8 cellular contexts compared by ENCODE assay signal in genomic region chr1:225896937-225897549, GRCh38. TPM values are rescaled to one million over a fixed set of nuclear protein-coding genes. Genes with fewer than 3 reads are reported as not detected.
DNase-seq lines count a peak whose midpoint lies in the region; ATAC-seq, FAIRE-seq and TF ChIP-seq lines count a peak whose summit lies in the region.

No MANE protein-coding gene starts in this region.

- DNase-seq in A172 (ENCODE audit: low spot score) (peak; percentile 74), GM19240 (ENCODE audit: insufficient read length, low spot score) (peak; percentile 91), T-cell (peak; percentile 45 to 87 (median 71)), K562 (ENCODE audit: extremely low read depth in 1 of 4, low spot score in 3 of 4) (peak in 3 of 4 experiments; percentile 38 to 57 (median 44)), spleen (peak; percentile 83), vagina (ENCODE audit: extremely low spot score in 2 of 2) (no peak), SK-N-DZ (ENCODE audit: low spot score) (no peak)

- H3K4me2 ChIP-seq in K562 (ENCODE audit: insufficient read depth, low read length) = peak overlapping the region; percentile 25

- H2AFZ ChIP-seq in K562 (ENCODE audit: low read depth, low read length) = peak overlapping the region; percentile 83

- CTCF ChIA-PET in T-cell (lab: Charles Lee) (interaction anchor here (0.5 to 2.3 kb wide), 10 partner anchors 9 to 437 kb away, joined by 3 to 16 read pairs (median 4); partner anchors contain the start of genes PYCR2 (in 2 of the 2), SRP9 (in 1 of the 2) and TMEM63A (in 1 of the 2)), K562 (lab: Yijun Ruan, JAX; ENCODE audit: low intra/inter-chr PET ratio) (no interaction called here)

- intact Hi-C loops in K562 (cut with micrococcal nuclease) = no loop called here
- intact Hi-C loops in spleen (cut with DNase I; ENCODE audit: low total_unique reads) = no loop called here
- intact Hi-C loops in vagina (cut with DNase I) = no loop called here

- peak; percentile 100 for ATAC-seq in HG03175 (IDR thresholded peaks at IDR 0.05; ENCODE audit: unreplicated experiment)
- ATAC-seq in T-cell (replicated peaks in 1 of 4) = peak; percentile 92 to 96 (median 94)
- peak; percentile 74 for ATAC-seq in K562

- no peaks in the 10 kb centered on the region for H3K27me3 Mint-ChIP-seq in T-cell

- no peaks in the 10 kb centered on the region for H3K79me2 ChIP-seq in K562 (ENCODE audit: control insufficient read depth, insufficient read depth, low read length)

- no peaks in the 10 kb centered on the region for H3K27me3 ChIP-seq in K562 (ENCODE audit: control insufficient read depth in 2 of 2, insufficient read depth in 2 of 2, low read length in 2 of 2)
- no peaks in the 10 kb centered on the region for H3K27me3 ChIP-seq in spleen (replicated peaks in 1 of 7)
- H3K27me3 ChIP-seq in vagina = no peaks in the 10 kb centered on the region

- no peak for TF ChIP-seq EP300 in K562 (IDR thresholded peaks at IDR 0.05; ENCODE audit: low read length)

- H3K36me3 ChIP-seq in K562 (ENCODE audit: control insufficient read depth, insufficient read depth, low read length) (no peaks in the 10 kb centered on the region), spleen (no peaks in the 10 kb centered on the region), vagina (no peaks in the 10 kb centered on the region)

- FAIRE-seq in K562 (lab: Jason Lieb, UNC) = peak; percentile 6

- WGBS in K562 (ENCODE audit: insufficient coverage, low coverage, missing lambda C conversion rate) = 23% methylated on average over 7 of the region's 7 CpGs
- 27 to 46% (median 31%) methylated on average over 7 of the region's 7 CpGs for WGBS in spleen, 5 donors

- H3K4me3 Mint-ChIP-seq in T-cell = peak overlapping the region; percentile 52 to 85 (median 63)

- peaks cover 15 to 20% of the 10 kb centered on the region in 2 experiments for H3K4me1 ChIP-seq in K562 (replicated peaks in 1 of 2; ENCODE audit: control insufficient read depth in 2 of 2, insufficient read depth in 2 of 2, low read length in 2 of 2)
- H3K4me1 ChIP-seq in spleen = peaks cover 11 to 39% (median 32%) of the 10 kb centered on the region in 6 donors
- no peaks in the 10 kb centered on the region for H3K4me1 ChIP-seq in vagina

- no peak for TF ChIP-seq POLR2A in K562 (conservative IDR thresholded peaks at IDR 0.05)
- TF ChIP-seq POLR2A in spleen (IDR thresholded peaks at IDR 0.05) = no peak
- no peak for TF ChIP-seq POLR2A in vagina (IDR thresholded peaks at IDR 0.05)

- peaks cover 53 to 66% (median 56%) of the 10 kb centered on the region in 3 donors for H3K4me1 Mint-ChIP-seq in T-cell

- no peaks in the 10 kb centered on the region for H3K9me3 ChIP-seq in K562 (replicated peaks; ENCODE audit: control insufficient read depth, insufficient read depth, low read depth, low read length)
- no peaks in the 10 kb centered on the region for H3K9me3 ChIP-seq in spleen
- H3K9me3 ChIP-seq in vagina = no peaks in the 10 kb centered on the region

- TF ChIP-seq RAD21 in K562 (CRISPR knock-in tag; conservative IDR thresholded peaks at IDR 0.05 in 1 of 2, IDR thresholded peaks at IDR 0.05 in 1 of 2) = no peak

- peak overlapping the region; percentile 95 to 97 for H3K27ac Mint-ChIP-seq in T-cell

- no peaks in the 10 kb centered on the region for H3K9me3 Mint-ChIP-seq in T-cell

- TF ChIP-seq CTCF in K562 (IDR thresholded peaks at IDR 0.05 in 2 of 3, conservative IDR thresholded peaks at IDR 0.05 in 1 of 3; ENCODE audit: insufficient read depth in 2 of 3, low read depth in 1 of 3, low read length in 3 of 3) (no peak), spleen (IDR thresholded peaks at IDR 0.05 in 8 of 11, conservative IDR thresholded peaks at IDR 0.05 in 3 of 11) (peak in 1 of 11 experiments; percentile 10), vagina (IDR thresholded peaks at IDR 0.05) (no peak)

- no peaks in the 10 kb centered on the region for H3K36me3 Mint-ChIP-seq in T-cell

- no peaks in the 10 kb centered on the region for H3K9me1 ChIP-seq in K562 (ENCODE audit: control insufficient read depth, insufficient read depth, low read length)

- H4K20me1 ChIP-seq in K562 (replicated peaks; ENCODE audit: control insufficient read depth, insufficient read depth, low read length) = no peaks in the 10 kb centered on the region

- H3K4me3 ChIP-seq in K562 = no peak overlapping the region
- peak overlapping the region in 1 of 8 donors; percentile 41 for H3K4me3 ChIP-seq in spleen
- H3K4me3 ChIP-seq in vagina = no peak overlapping the region

- BruUV-seq in K562 (replicated peaks; lab: Mats Ljungman, UMichigan) = no TSS peak

- H3K27ac ChIP-seq in K562 (ENCODE audit: extremely low read depth, low read depth, low read length) = peak overlapping the region; percentile 12; the same call in 1 of the 3 replicates
- H3K27ac ChIP-seq in spleen = peak overlapping the region; percentile 68 to 91 (median 78)
- H3K27ac ChIP-seq in vagina = no peak overlapping the region

- POLR2A ChIA-PET in T-cell (lab: Charles Lee) = interaction anchor here (0.6 to 2.0 kb wide), 4 partner anchors 14 to 166 kb away, joined by 3 to 12 read pairs (median 7); partner anchors contain the start of genes PYCR2 (in 1 of the 2) and TMEM63A (in 1 of the 2)
- POLR2A ChIA-PET in K562 (lab: Yijun Ruan, JAX) = interaction anchor here (0.6 to 1.7 kb wide), 3 partner anchors 14 to 120 kb away, joined by 3 to 16 read pairs (median 3); partner anchors contain the start of gene TMEM63A

- H3K9ac ChIP-seq in K562 (ENCODE audit: insufficient read depth in 1 of 2, low read depth in 2 of 2, low read length in 2 of 2) = peak overlapping the region; percentile 1 to 74; a peak in 1 of 4 replicates

- in situ Hi-C loops in K562 (cut with MboI) = no loop called here

RNA-seq across cellular contexts. Expression of gene LEFTY1, which starts 8.1 kb away (rescaled TPM):
- total RNA-seq in A172 (2014; rRNA removed; shearing (Covaris generic)) = not detected in 2 replicates
- total RNA-seq in T-cell (under 1 TPM; 0.23 to 0.63 (median 0.35) TPM), K562 (2014; rRNA removed) (0.16 TPM in 1 of 2 replicates, not detected in the other), K562 (2014; rRNA removed; fragmentation: Illumina TruSeq; extraction: Trizol) (0.07 TPM in 1 of 2 replicates, not detected in the other), K562 (2015; rRNA removed; fragmentation: Illumina TruSeq; extraction: Trizol) (not detected in 2 replicates), K562 (2021) (0.20 and 0.24 TPM in 2 replicates), spleen (under 1 TPM in 4 of 7 donors, not detected in 3; 0.34 to 0.95 (median 0.48) TPM), vagina (not detected)
- total RNA-seq in K562 (2011; cell fraction: chromatin; rRNA removed; ENCODE audit: low replicate concordance) = 0.88 and 1.0 TPM in 2 replicates
- total RNA-seq in K562 (2011; cell fraction: nucleolus; rRNA removed) = 1.2 TPM in 1 of 2 replicates, not detected in the other
- 1.1 TPM in 1 of 2 replicates, not detected in the other for total RNA-seq in K562 (2011; cell fraction: nucleoplasm; rRNA removed)
- polyA plus RNA-seq in K562 (2011; rRNA removed) (0.09 and 0.21 TPM in 2 replicates), K562 (2014; fragmentation: Illumina TruSeq; extraction: Trizol) (0.15 TPM in 1 of 2 replicates, not detected in the other), K562 (2014; fragmentation: Nextera tagmentation; extraction: Ambion mirVana) (not detected), K562 (2014; rRNA removed) (0.13 TPM in 1 of 2 replicates, not detected in the other), spleen (under 1 TPM; 0.06 to 0.09 (median 0.09) TPM)
- 0.09 and 0.30 TPM in 2 replicates for polyA plus RNA-seq in K562 (2011; cell fraction: cytosol; rRNA removed)
- polyA plus RNA-seq in K562 (2011; cell fraction: nucleus; rRNA removed) = 0.41 and 0.67 TPM in 2 replicates
- 0.04 and 0.07 TPM in 2 replicates for polyA plus RNA-seq in K562 (2012)
- not detected in 2 replicates for polyA minus RNA-seq in K562 (2011; rRNA and poly(A)+ RNA removed)
- not detected in 2 replicates for polyA minus RNA-seq in K562 (2011; cell fraction: cytosol; rRNA and poly(A)+ RNA removed)
- polyA minus RNA-seq in K562 (2011; cell fraction: nucleus; rRNA and poly(A)+ RNA removed) = 0.22 and 0.27 TPM in 2 replicates
- not detected in 2 replicates for polyA plus RNA-seq in SK-N-DZ (2014; cell fraction: cytosol; rRNA removed)
- not detected in 2 replicates for polyA plus RNA-seq in SK-N-DZ (2014; cell fraction: nucleus; rRNA removed)

RNA-seq across cellular contexts. Expression of gene TMEM63A, which starts 14.9 kb away (rescaled TPM):
- 7.8 and 8.2 TPM in 2 replicates for total RNA-seq in A172 (2014; rRNA removed; shearing (Covaris generic))
- 100 to 1,000 TPM; 332 to 473 (median 390) TPM for total RNA-seq in T-cell
- 420 and 854 TPM in 2 replicates for total RNA-seq in K562 (2011; cell fraction: chromatin; rRNA removed; ENCODE audit: low replicate concordance)
- total RNA-seq in K562 (2011; cell fraction: nucleolus; rRNA removed) = 362 and 382 TPM in 2 replicates
- 379 and 427 TPM in 2 replicates for total RNA-seq in K562 (2011; cell fraction: nucleoplasm; rRNA removed)
- 17.5 and 21.2 TPM in 2 replicates for total RNA-seq in K562 (2014; rRNA removed)
- 17.2 and 17.6 TPM in 2 replicates for total RNA-seq in K562 (2014; rRNA removed; fragmentation: Illumina TruSeq; extraction: Trizol)
- 16.2 and 17.5 TPM in 2 replicates for total RNA-seq in K562 (2015; rRNA removed; fragmentation: Illumina TruSeq; extraction: Trizol)
- total RNA-seq in K562 (2021) = 48.5 and 54.6 TPM in 2 replicates
- 39.2 and 70.5 TPM in 2 replicates for polyA plus RNA-seq in K562 (2011; rRNA removed)
- 23.7 and 25.8 TPM in 2 replicates for polyA plus RNA-seq in K562 (2011; cell fraction: cytosol; rRNA removed)
- polyA plus RNA-seq in K562 (2011; cell fraction: nucleus; rRNA removed) = 496 and 545 TPM in 2 replicates
- 27.0 and 59.7 TPM in 2 replicates for polyA plus RNA-seq in K562 (2012)
- polyA plus RNA-seq in K562 (2014; fragmentation: Illumina TruSeq; extraction: Trizol) = 37.7 and 39.0 TPM in 2 replicates
- 1 to 10 TPM; 2.0 to 2.8 TPM for polyA plus RNA-seq in K562 (2014; fragmentation: Nextera tagmentation; extraction: Ambion mirVana)
- 30.5 and 32.4 TPM in 2 replicates for polyA plus RNA-seq in K562 (2014; rRNA removed)
- polyA minus RNA-seq in K562 (2011; rRNA and poly(A)+ RNA removed) = 57.7 and 57.8 TPM in 2 replicates
- polyA minus RNA-seq in K562 (2011; cell fraction: cytosol; rRNA and poly(A)+ RNA removed) = 16.8 and 28.1 TPM in 2 replicates
- polyA minus RNA-seq in K562 (2011; cell fraction: nucleus; rRNA and poly(A)+ RNA removed) = 118 and 144 TPM in 2 replicates
- total RNA-seq in spleen = 100 to 1,000 TPM in 5 of 7 donors, 10 to 100 TPM in 2; 93.9 to 143 (median 122) TPM
- 10 to 100 TPM; 15.0 to 47.4 (median 23.6) TPM for polyA plus RNA-seq in spleen
- 38.1 TPM for total RNA-seq in vagina
- 0.13 and 1.2 TPM in 2 replicates for polyA plus RNA-seq in SK-N-DZ (2014; cell fraction: cytosol; rRNA removed)
- 0.49 and 1.0 TPM in 2 replicates for polyA plus RNA-seq in SK-N-DZ (2014; cell fraction: nucleus; rRNA removed)

RNA-seq across cellular contexts. Expression of gene PYCR2, which starts 27.0 kb away (rescaled TPM):
- 73.2 and 73.8 TPM in 2 replicates for total RNA-seq in A172 (2014; rRNA removed; shearing (Covaris generic))
- total RNA-seq in T-cell = 100 to 1,000 TPM in 3 of 5 donors, 10 to 100 TPM in 2; 54.4 to 138 (median 126) TPM
- total RNA-seq in K562 (2011; cell fraction: chromatin; rRNA removed; ENCODE audit: low replicate concordance) = 118 and 268 TPM in 2 replicates
- total RNA-seq in K562 (2011; cell fraction: nucleolus; rRNA removed) = 193 and 210 TPM in 2 replicates
- total RNA-seq in K562 (2011; cell fraction: nucleoplasm; rRNA removed) = 181 and 191 TPM in 2 replicates
- 162 and 176 TPM in 2 replicates for total RNA-seq in K562 (2014; rRNA removed)
- total RNA-seq in K562 (2014; rRNA removed; fragmentation: Illumina TruSeq; extraction: Trizol) = 75.2 and 76.7 TPM in 2 replicates
- 79.2 and 83.5 TPM in 2 replicates for total RNA-seq in K562 (2015; rRNA removed; fragmentation: Illumina TruSeq; extraction: Trizol)
- total RNA-seq in K562 (2021) = 200 and 219 TPM in 2 replicates
- polyA plus RNA-seq in K562 (2011; rRNA removed) = 127 and 246 TPM in 2 replicates
- polyA plus RNA-seq in K562 (2011; cell fraction: cytosol; rRNA removed) = 168 and 216 TPM in 2 replicates
- polyA plus RNA-seq in K562 (2011; cell fraction: nucleus; rRNA removed) = 321 and 394 TPM in 2 replicates
- polyA plus RNA-seq in K562 (2012) = 161 and 213 TPM in 2 replicates
- polyA plus RNA-seq in K562 (2014; fragmentation: Illumina TruSeq; extraction: Trizol) = 154 and 187 TPM in 2 replicates
- 1 to 10 TPM; 5.5 to 7.9 TPM for polyA plus RNA-seq in K562 (2014; fragmentation: Nextera tagmentation; extraction: Ambion mirVana)
- 195 and 208 TPM in 2 replicates for polyA plus RNA-seq in K562 (2014; rRNA removed)
- polyA minus RNA-seq in K562 (2011; rRNA and poly(A)+ RNA removed) = 79.4 and 82.2 TPM in 2 replicates
- polyA minus RNA-seq in K562 (2011; cell fraction: cytosol; rRNA and poly(A)+ RNA removed) = 58.5 and 79.5 TPM in 2 replicates
- 66.8 and 85.3 TPM in 2 replicates for polyA minus RNA-seq in K562 (2011; cell fraction: nucleus; rRNA and poly(A)+ RNA removed)
- 10 to 100 TPM; 50.0 to 72.8 (median 67.6) TPM for total RNA-seq in spleen
- polyA plus RNA-seq in spleen = 10 to 100 TPM; 68.1 to 80.4 (median 79.9) TPM
- total RNA-seq in vagina = 47.4 TPM
- 60.0 and 70.2 TPM in 2 replicates for polyA plus RNA-seq in SK-N-DZ (2014; cell fraction: cytosol; rRNA removed)
- polyA plus RNA-seq in SK-N-DZ (2014; cell fraction: nucleus; rRNA removed) = 102 and 118 TPM in 2 replicates

RNA-seq across cellular contexts. Expression of gene LEFTY2, which starts 44.0 kb away (rescaled TPM):
- total RNA-seq in A172 (2014; rRNA removed; shearing (Covaris generic)) = not detected in 2 replicates
- total RNA-seq in T-cell = under 1 TPM in 1 of 5 donors, not detected in 4; 0.16 TPM
- 0.23 TPM in 1 of 2 replicates, not detected in the other for total RNA-seq in K562 (2011; cell fraction: chromatin; rRNA removed; ENCODE audit: low replicate concordance)
- not detected in 2 replicates for total RNA-seq in K562 (2011; cell fraction: nucleolus; rRNA removed)
- 0.29 TPM in 1 of 2 replicates, not detected in the other for total RNA-seq in K562 (2011; cell fraction: nucleoplasm; rRNA removed)
- total RNA-seq in K562 (2014; rRNA removed) = 0.08 and 0.14 TPM in 2 replicates
- not detected in 2 replicates for total RNA-seq in K562 (2014; rRNA removed; fragmentation: Illumina TruSeq; extraction: Trizol)
- not detected in 2 replicates for total RNA-seq in K562 (2015; rRNA removed; fragmentation: Illumina TruSeq; extraction: Trizol)
- total RNA-seq in K562 (2021) = not detected in 2 replicates
- polyA plus RNA-seq in K562 (2011; rRNA removed) = 0.04 and 0.07 TPM in 2 replicates
- 0.03 and 0.06 TPM in 2 replicates for polyA plus RNA-seq in K562 (2011; cell fraction: cytosol; rRNA removed)
- polyA plus RNA-seq in K562 (2011; cell fraction: nucleus; rRNA removed) = 0.06 TPM in 1 of 2 replicates, not detected in the other
- 0.04 TPM in 2 replicates for polyA plus RNA-seq in K562 (2012)
- not detected in 2 replicates for polyA plus RNA-seq in K562 (2014; fragmentation: Illumina TruSeq; extraction: Trizol)
- not detected for polyA plus RNA-seq in K562 (2014; fragmentation: Nextera tagmentation; extraction: Ambion mirVana)
- polyA plus RNA-seq in K562 (2014; rRNA removed) = 0.78 TPM in 1 of 2 replicates, not detected in the other
- not detected in 2 replicates for polyA minus RNA-seq in K562 (2011; rRNA and poly(A)+ RNA removed)
- polyA minus RNA-seq in K562 (2011; cell fraction: cytosol; rRNA and poly(A)+ RNA removed) = not detected in 2 replicates
- polyA minus RNA-seq in K562 (2011; cell fraction: nucleus; rRNA and poly(A)+ RNA removed) = not detected in 2 replicates
- under 1 TPM in 3 of 7 donors, not detected in 4; 0.34 to 0.54 (median 0.37) TPM for total RNA-seq in spleen
- under 1 TPM; 0.06 to 0.65 (median 0.11) TPM for polyA plus RNA-seq in spleen
- total RNA-seq in vagina = 2.7 TPM
- 1.4 and 2.0 TPM in 2 replicates for polyA plus RNA-seq in SK-N-DZ (2014; cell fraction: cytosol; rRNA removed)
- polyA plus RNA-seq in SK-N-DZ (2014; cell fraction: nucleus; rRNA removed) = 0.38 and 0.92 TPM in 2 replicates

Comparison
In these comparisons a context has a peak if more than half of its experiments do, and no peak if none do; other contexts are left out.
1. DNase-seq: peak in A172 (single experiment), GM19240 (single experiment), T-cell (34 of 34), K562 (3 of 4) and spleen (single experiment); none in vagina (0 of 2) and SK-N-DZ (single experiment).
2. Peak in every context shown above with its lines, with median percentiles within 50 percentile points of each other: ATAC-seq.